ENCODE assay signal across 17 cellular contexts in the genomic region with DNA sequence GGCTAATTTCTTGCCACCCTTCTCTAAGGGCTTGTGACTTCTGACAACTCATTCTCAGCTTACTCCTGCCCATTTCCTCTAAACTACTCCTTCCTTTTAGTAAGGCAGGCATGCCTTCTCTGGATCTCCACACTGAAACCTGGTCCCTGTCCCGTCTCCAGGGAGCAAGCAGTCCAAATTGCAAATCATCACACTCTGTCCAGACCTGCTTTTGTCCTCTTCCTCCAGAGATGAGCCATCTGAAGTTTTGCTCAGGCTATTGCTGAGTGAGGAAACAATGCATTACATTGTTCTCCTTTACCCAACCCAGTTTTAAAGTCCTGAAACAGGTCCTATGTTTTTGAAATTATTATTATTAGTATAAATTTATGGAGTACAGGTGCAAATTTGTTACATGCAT. TPM values are rescaled to one million over a fixed set of nuclear protein-coding genes. Genes with fewer than 3 reads are reported as not detected.
DNase-seq lines count a peak whose midpoint lies in the region; ATAC-seq, FAIRE-seq and TF ChIP-seq lines count a peak whose summit lies in the region.
"Had no signal": no experiment of that assay in that cellular context is flagged by ENCODE, and none has a peak within 500 bp of the region (broad histone marks: within the 10 kb centered on the region; RNA-seq: fewer than 3 reads in every experiment).

No MANE protein-coding gene starts in this region.

- no peak overlapping the region for H3K4me3 Mint-ChIP-seq in activated T-cell treated with anti-CD3 and anti-CD28 coated beads, Interleukin-2, amount 50 U/mL, for 72 hours
- peak overlapping the region; percentile 48 for H3K4me3 Mint-ChIP-seq in stimulated activated memory B cell treated with anti-CD40 and anti-IgM and Interleukin-4, amounts not matched to agents 10 μg/mL and 1 μg/mL and 100 μg/mL, for 72 hours
- H3K4me3 Mint-ChIP-seq in mesothelial cell of epicardium = no peak overlapping the region
- H3K4me3 Mint-ChIP-seq: brain, GM23338, neural crest cell had no signal

- no peaks in the 10 kb centered on the region for H4K20me1 ChIP-seq in OCI-LY7 (ENCODE audit: insufficient read depth, low read length)

- peaks cover 68% of the 10 kb centered on the region for H3K4me1 ChIP-seq in OCI-LY7 (ENCODE audit: insufficient read depth, low read length, poor library complexity, severe bottlenecking)
- no peaks in the 10 kb centered on the region for H3K4me1 ChIP-seq in right lobe of liver
- H3K4me1 ChIP-seq in body of pancreas = no peaks in the 10 kb centered on the region
- H3K4me1 ChIP-seq: uterus had no signal

- peak overlapping the region; percentile 13 for H3K27ac Mint-ChIP-seq in activated T-cell treated with anti-CD3 and anti-CD28 coated beads, Interleukin-2, amount 50 U/mL, for 72 hours
- no peak overlapping the region for H3K27ac Mint-ChIP-seq in stimulated activated memory B cell treated with anti-CD40 and anti-IgM and Interleukin-4, amounts not matched to agents 10 μg/mL and 1 μg/mL and 100 μg/mL, for 72 hours
- no peak overlapping the region for H3K27ac Mint-ChIP-seq in mesothelial cell of epicardium
- H3K27ac Mint-ChIP-seq: brain, GM23338 had no signal

- H3K9me3 Mint-ChIP-seq in activated T-cell treated with anti-CD3 and anti-CD28 coated beads, Interleukin-2, amount 50 U/mL, for 72 hours = no peaks in the 10 kb centered on the region
- peaks cover 4% of the 10 kb centered on the region for H3K9me3 Mint-ChIP-seq in stimulated activated memory B cell treated with anti-CD40 and anti-IgM and Interleukin-4, amounts not matched to agents 10 μg/mL and 1 μg/mL and 100 μg/mL, for 72 hours
- H3K9me3 Mint-ChIP-seq in mesothelial cell of epicardium = no peaks in the 10 kb centered on the region
- H3K9me3 Mint-ChIP-seq: brain, GM23338 had no signal

- H3K27ac ChIP-seq in OCI-LY7 (ENCODE audit: low read depth, low read length, poor library complexity, severe bottlenecking) (no peak overlapping the region), right lobe of liver (no peak overlapping the region), body of pancreas (no peak overlapping the region)
- H3K27ac ChIP-seq: uterus had no signal

- H3K4me1 Mint-ChIP-seq in activated T-cell treated with anti-CD3 and anti-CD28 coated beads, Interleukin-2, amount 50 U/mL, for 72 hours (ENCODE audit: low read depth) = peaks cover 76% of the 10 kb centered on the region
- H3K4me1 Mint-ChIP-seq in stimulated activated memory B cell treated with anti-CD40 and anti-IgM and Interleukin-4, amounts not matched to agents 10 μg/mL and 1 μg/mL and 100 μg/mL, for 72 hours = peaks cover 81% of the 10 kb centered on the region
- peaks cover 8% of the 10 kb centered on the region for H3K4me1 Mint-ChIP-seq in mesothelial cell of epicardium
- H3K4me1 Mint-ChIP-seq: brain had no signal

- intact Hi-C loops in OCI-LY7 (cut with micrococcal nuclease; ENCODE audit: unreplicated experiment) (no loop called here), right lobe of liver (cut with DNase I) (no loop called here), body of pancreas (cut with DNase I) (no loop called here)

- CTCF ChIA-PET in OCI-LY7 (lab: Charles Lee; ENCODE audit: unreplicated experiment) = interaction anchor here (0.8 kb wide), 1 partner anchor 83 kb away, joined by 3 read pairs; no protein-coding TSS in a partner anchor

- no peaks in the 10 kb centered on the region for H3K27me3 ChIP-seq in bronchial epithelial cell (ENCODE audit: control insufficient read depth, insufficient read depth, low read length)
- no peaks in the 10 kb centered on the region for H3K27me3 ChIP-seq in right lobe of liver
- no peaks in the 10 kb centered on the region for H3K27me3 ChIP-seq in body of pancreas
- H3K27me3 ChIP-seq: uterus had no signal

- no peak for ATAC-seq in activated T-cell treated with anti-CD3 and anti-CD28 coated beads, Interleukin-2, amount 50 U/mL, for 72 hours (replicated peaks in 1 of 2)
- no peak for ATAC-seq in stimulated activated memory B cell treated with anti-CD40 and anti-IgM and Interleukin-4, amounts not matched to agents 10 μg/mL and 1 μg/mL and 100 μg/mL, for 72 hours
- no peak for ATAC-seq in right lobe of liver
- no peak for ATAC-seq in body of pancreas
- ATAC-seq: GM23338 had no signal

- no TSS peak for BruUV-seq in OCI-LY7 (replicated peaks; lab: Mats Ljungman, UMichigan)

- H3K4me3 ChIP-seq in OCI-LY7 (ENCODE audit: low read depth, low read length, poor library complexity, severe bottlenecking) = no peak overlapping the region
- H3K4me3 ChIP-seq in bronchial epithelial cell (ENCODE audit: low read depth, low read length) = no peak overlapping the region
- no peak overlapping the region for H3K4me3 ChIP-seq in right lobe of liver
- no peak overlapping the region for H3K4me3 ChIP-seq in body of pancreas
- H3K4me3 ChIP-seq: GM23338, uterus had no signal

- H3K9me3 ChIP-seq in OCI-LY7 (ENCODE audit: low read length) = peaks cover 11% of the 10 kb centered on the region; the same call in 1 of the 2 replicates
- H3K9me3 ChIP-seq in right lobe of liver = no peaks in the 10 kb centered on the region
- no peaks in the 10 kb centered on the region for H3K9me3 ChIP-seq in body of pancreas
- H3K9me3 ChIP-seq: uterus had no signal

- H3K36me3 Mint-ChIP-seq in activated T-cell treated with anti-CD3 and anti-CD28 coated beads, Interleukin-2, amount 50 U/mL, for 72 hours (ENCODE audit: insufficient read depth in 2 of 2) = peaks cover 24 to 39% of the 10 kb centered on the region in 2 donors
- peaks cover 78% of the 10 kb centered on the region for H3K36me3 Mint-ChIP-seq in stimulated activated memory B cell treated with anti-CD40 and anti-IgM and Interleukin-4, amounts not matched to agents 10 μg/mL and 1 μg/mL and 100 μg/mL, for 72 hours
- H3K36me3 Mint-ChIP-seq in mesothelial cell of epicardium = no peaks in the 10 kb centered on the region
- H3K36me3 Mint-ChIP-seq: brain had no signal

- TF ChIP-seq CTCF in OCI-LY7 (conservative IDR thresholded peaks at IDR 0.05; ENCODE audit: low read length) (no peak), bronchial epithelial cell (IDR thresholded peaks at IDR 0.05; ENCODE audit: insufficient read depth, low read length, severe bottlenecking) (no peak), mesothelial cell of epicardium (IDR thresholded peaks at IDR 0.05; ENCODE audit: unreplicated experiment) (no peak), right lobe of liver (IDR thresholded peaks at IDR 0.05) (no peak), body of pancreas (IDR thresholded peaks at IDR 0.05) (no peak)

- no peak for DNase-seq in activated T-cell treated with anti-CD3 and anti-CD28 coated beads, Interleukin-2, amount 50 U/mL, for 72 hours
- DNase-seq in activated T-cell treated with anti-CD3 and anti-CD28 coated beads for 4 hours = no peak
- DNase-seq in OCI-LY7 (ENCODE audit: low spot score) = no peak
- DNase-seq in bronchial epithelial cell (ENCODE audit: low read depth) = peak; percentile 43
- DNase-seq in mesothelial cell of epicardium (ENCODE audit: low spot score in 2 of 2, unreplicated experiment in 2 of 2) = no peak
- no peak for DNase-seq in right lobe of liver
- DNase-seq in body of pancreas = no peak
- DNase-seq: activated CD4-positive, alpha-beta T cell treated with anti-CD3 and anti-CD28 coated beads for 48 hours; activated effector memory CD4-positive, alpha-beta T cell treated with Interleukin-2 at 50 U/mL for 16 hours; dermis blood vessel endothelial cell; RPMI8226; uterus had no signal

- no peaks in the 10 kb centered on the region for H3K27me3 Mint-ChIP-seq in activated T-cell treated with anti-CD3 and anti-CD28 coated beads, Interleukin-2, amount 50 U/mL, for 72 hours (ENCODE audit: low read depth)
- H3K27me3 Mint-ChIP-seq in stimulated activated memory B cell treated with anti-CD40 and anti-IgM and Interleukin-4, amounts not matched to agents 10 μg/mL and 1 μg/mL and 100 μg/mL, for 72 hours = no peaks in the 10 kb centered on the region
- peaks cover 9% of the 10 kb centered on the region for H3K27me3 Mint-ChIP-seq in mesothelial cell of epicardium (ENCODE audit: low read depth)

- no peak for FAIRE-seq in bronchial epithelial cell (lab: Jason Lieb, UNC)
- FAIRE-seq: G401.6 had no signal

- 25% methylated on average over 1 of the region's 1 CpG for WGBS in right lobe of liver (ENCODE audit: insufficient coverage, low coverage, low lambda C conversion rate, missing lambda C conversion rate)
- WGBS in body of pancreas, 2 donors = 45 to 71% methylated on average over 1 of the region's 1 CpG

- no peak overlapping the region for H2AFZ ChIP-seq in OCI-LY7 (ENCODE audit: low read length)
- H2AFZ ChIP-seq: GM23338 had no signal

- POLR2A ChIA-PET in OCI-LY7 (lab: Charles Lee) = interaction anchor here (0.6 to 9.0 kb wide), 7 partner anchors 17 to 116 kb away, joined by 3 to 64 read pairs (median 6); no protein-coding TSS in a partner anchor

- no peak for TF ChIP-seq POLR2A in right lobe of liver (IDR thresholded peaks at IDR 0.05)
- TF ChIP-seq POLR2A in body of pancreas (IDR thresholded peaks at IDR 0.05) = no peak

- peak overlapping the region; percentile 65; the same call in 1 of the 2 replicates for H3K4me2 ChIP-seq in OCI-LY7 (ENCODE audit: low read length)
- H3K4me2 ChIP-seq: GM23338 had no signal

- no peaks in the 10 kb centered on the region for H3K9me2 ChIP-seq in OCI-LY7 (ENCODE audit: insufficient read depth, low read length)

- no peaks in the 10 kb centered on the region for H3K79me2 ChIP-seq in OCI-LY7 (ENCODE audit: insufficient read depth, low read depth, low read length)

- peaks cover 54% of the 10 kb centered on the region for H3K36me3 ChIP-seq in OCI-LY7 (ENCODE audit: insufficient read depth, low read length)
- H3K36me3 ChIP-seq in bronchial epithelial cell (ENCODE audit: control insufficient read depth, insufficient read depth, low read length) = no peaks in the 10 kb centered on the region
- peaks cover 0 to 5% (median 0%) of the 10 kb centered on the region in 4 donors for H3K36me3 ChIP-seq in right lobe of liver
- H3K36me3 ChIP-seq in body of pancreas (replicated peaks in 1 of 2; ENCODE audit: insufficient read depth in 1 of 2, low read depth in 2 of 2) = no peaks in the 10 kb centered on the region
- H3K36me3 ChIP-seq: uterus had no signal

RNA-seq across cellular contexts. Expression of a gene that starts 57.3 kb away (rescaled TPM):
- 10 to 100 TPM; 38.3 to 49.5 TPM for total RNA-seq in activated T-cell treated with anti-CD3 and anti-CD28 coated beads, Interleukin-2, amount 50 U/mL, for 72 hours
- total RNA-seq in OCI-LY7 (2014; rRNA removed; shearing (Covaris generic)) = 18.6 and 22.3 TPM in 2 replicates
- total RNA-seq in OCI-LY7 (2022) = 37.7 and 43.8 TPM in 2 replicates
- 0.77 and 0.79 TPM in 2 replicates for total RNA-seq in bronchial epithelial cell
- 1.2 to 1.4 TPM (median 1.3 TPM) in 3 replicates for total RNA-seq in mesothelial cell of epicardium
- 1 to 10 TPM; 3.3 to 9.8 (median 5.0) TPM for total RNA-seq in right lobe of liver
- total RNA-seq in body of pancreas = 1 to 10 TPM; 4.2 to 6.6 TPM
